ENCODE assay signal across 8 cellular contexts in genomic region chr13:108215428-108215827, GRCh38. TPM values are rescaled to one million over a fixed set of nuclear protein-coding genes. Genes with fewer than 3 reads are reported as not detected.
DNase-seq lines count a peak whose midpoint lies in the region; ATAC-seq and TF ChIP-seq lines count a peak whose summit lies in the region.

TSS of gene LIG4 (minus strand) at chr13:108215536. CDS start at chr13:108211268, 4,268 bp downstream.

- H3K4me3 ChIP-seq in prostate gland: peak within 1 kb of the TSS; percentile 30 to 31

- DNase-seq in GM13977 (ENCODE audit: low spot score) (peak; percentile 94), NCI-H146 treated with DMSO at 0.1 percent for 48 hours (lab: John Stamatoyannopoulos, UW; ENCODE audit: unreplicated experiment) (peak; percentile 83), T-helper 1 cell (peak; percentile 90 to 94 (median 90)), amygdala (lab: John Stamatoyannopoulos, UW) (peak; percentile 24 to 93 (median 81)), left ventricle myocardium superior (peak; percentile 95), prostate gland (ENCODE audit: low spot score) (peak; percentile 80), ureter (ENCODE audit: low spot score) (peak; percentile 90)

- WGBS in prostate gland: 1% methylated on average over 20 of the region's 26 CpGs

- no peaks in the 10 kb centered on the region for H3K27me3 ChIP-seq in prostate gland (replicated peaks; ENCODE audit: insufficient read depth)

- peak; percentile 24 for TF ChIP-seq POLR2A in prostate gland (IDR thresholded peaks at IDR 0.05)

- no peak for TF ChIP-seq CTCF in GM13977 (IDR thresholded peaks at IDR 0.05; ENCODE audit: extremely low read depth, insufficient read depth, missing control alignments)
- TF ChIP-seq CTCF in prostate gland (IDR thresholded peaks at IDR 0.05): peak in 1 of 4 experiments; percentile 11

- peaks cover 15% of the 10 kb centered on the region for H3K4me1 ChIP-seq in prostate gland (replicated peaks)

- intact Hi-C loops in left ventricle myocardium superior (cut with micrococcal nuclease): no loop called here
- intact Hi-C loops in prostate gland (cut with DNase I): no loop called here

- no peaks in the 10 kb centered on the region for H3K9me3 ChIP-seq in prostate gland

- H3K36me3 ChIP-seq in prostate gland: no peaks in the 10 kb centered on the region

- H3K27ac ChIP-seq in prostate gland: peak within 1 kb of the TSS; percentile 26 to 38

- in situ Hi-C loops in GM13977 (cut with MboI; ENCODE audit: low pct_unique_long_range_greater_than_20kb, low sequenced_read_pairs, unreplicated experiment): no loop called here

- ATAC-seq in HG02870 (IDR thresholded peaks at IDR 0.05; ENCODE audit: unreplicated experiment): peak; percentile 51
- peak; percentile 84 for ATAC-seq in left ventricle myocardium superior

RNA-seq across cellular contexts. Expression of gene LIG4, which starts in this region (rescaled TPM):
- total RNA-seq in left ventricle myocardium superior: 7.7 TPM
- 1 to 10 TPM; 7.8 to 7.9 TPM for total RNA-seq in prostate gland
- 7.7 TPM for total RNA-seq in ureter

Comparison
In these comparisons a context has a peak if more than half of its experiments do, and no peak if none do; other contexts are left out.
1. Peak in every context shown above with its lines: DNase-seq, ATAC-seq, H3K4me3 ChIP-seq and H3K27ac ChIP-seq.